Comparison of ENCODE assay signal across 9 cellular contexts in genomic region chr11:2298795-2299747, GRCh38. TPM values are rescaled to one million over a fixed set of nuclear protein-coding genes. Genes with fewer than 3 reads are reported as not detected.
A peak's percentile ranks its signal among the peaks of the same experiment; 100 is the strongest.
DNase-seq lines count a peak whose midpoint lies in the region; ATAC-seq, FAIRE-seq and TF ChIP-seq lines count a peak whose summit lies in the region.
"Had no signal": no experiment of that assay in that cellular context is flagged by ENCODE, and none has a peak within 500 bp of the region (broad histone marks: within the 10 kb centered on the region; RNA-seq: fewer than 3 reads in every experiment).

No MANE protein-coding gene starts in this region.

- H4K5ac ChIP-seq in mesendoderm (ENCODE audit: low read length), result no peak overlapping the region

- peak; percentile 46 to 73 for TF ChIP-seq RAD21 in K562 (CRISPR knock-in tag; conservative IDR thresholded peaks at IDR 0.05 in 1 of 2, IDR thresholded peaks at IDR 0.05 in 1 of 2)

- H3K27me3 ChIP-seq in K562 (ENCODE audit: control insufficient read depth in 2 of 2, insufficient read depth in 2 of 2, low read length in 2 of 2) (peaks cover 0 to 12% of the 10 kb centered on the region in 2 experiments; a peak in 2 of 5 replicates), mesendoderm (ENCODE audit: insufficient read depth, low read length, poor library complexity) (no peaks in the 10 kb centered on the region)

- H3K18ac ChIP-seq in mesendoderm (ENCODE audit: low read length), result no peak overlapping the region

- H3K4me2 ChIP-seq in K562 (ENCODE audit: insufficient read depth, low read length) (no peak overlapping the region), mesendoderm (ENCODE audit: low read length) (no peak overlapping the region)

- no peaks in the 10 kb centered on the region for H3K79me1 ChIP-seq in mesendoderm (ENCODE audit: low read length)

- peak overlapping the region in 1 of 2 experiments; percentile 47; a peak in 1 of 4 replicates for H3K9ac ChIP-seq in K562 (ENCODE audit: insufficient read depth in 1 of 2, low read depth in 2 of 2, low read length in 2 of 2)
- H3K9ac ChIP-seq in mesendoderm (ENCODE audit: low read length), result no peak overlapping the region

- H3K9me1 ChIP-seq in K562 (ENCODE audit: control insufficient read depth, insufficient read depth, low read length), result no peaks in the 10 kb centered on the region

- no peak overlapping the region for H2BK120ac ChIP-seq in mesendoderm (ENCODE audit: low read depth, low read length)

- no peak for TF ChIP-seq EP300 in K562 (IDR thresholded peaks at IDR 0.05; ENCODE audit: low read length)

- POLR2A ChIA-PET in K562 (lab: Yijun Ruan, JAX), result interaction anchor here (0.8 kb wide), 1 partner anchor 83 kb away, joined by 3 read pairs; no protein-coding TSS in a partner anchor

- H3K27ac ChIP-seq in K562 (ENCODE audit: extremely low read depth, low read depth, low read length) (no peak overlapping the region), mesendoderm (ENCODE audit: low read depth, low read length) (no peak overlapping the region)

- H2AFZ ChIP-seq in K562 (ENCODE audit: low read depth, low read length), result no peak overlapping the region

- H3K4me1 ChIP-seq in K562 (replicated peaks in 1 of 2; ENCODE audit: control insufficient read depth in 2 of 2, insufficient read depth in 2 of 2, low read length in 2 of 2), result peaks cover 37 to 70% of the 10 kb centered on the region in 2 experiments
- H3K4me1 ChIP-seq in mesendoderm (ENCODE audit: control insufficient read depth, low read depth, low read length), result no peaks in the 10 kb centered on the region

- FAIRE-seq in K562 (lab: Jason Lieb, UNC), result no peak

- no peak overlapping the region for H2BK5ac ChIP-seq in mesendoderm (ENCODE audit: low read length)

- CTCF ChIA-PET in K562 (lab: Yijun Ruan, JAX; ENCODE audit: low intra/inter-chr PET ratio), result interaction anchor here (1.3 to 3.2 kb wide), 2 partner anchors 102 to 104 kb away, joined by 9 to 21 read pairs; no protein-coding TSS in a partner anchor

- H3K4ac ChIP-seq in mesendoderm (ENCODE audit: low read depth, low read length), result no peak overlapping the region

- in situ Hi-C loops in G401 (cut with HindIII; ENCODE audit: low sequenced_read_pairs) (no loop called here), K562 (cut with MboI) (loop anchor here (5.0 kb wide), 1 partner anchor 97 kb away; no protein-coding TSS in a partner anchor)

- no peak overlapping the region for H3K56ac ChIP-seq in mesendoderm (ENCODE audit: low read length)

- H3K79me2 ChIP-seq in K562 (ENCODE audit: control insufficient read depth, insufficient read depth, low read length) (peaks cover 8% of the 10 kb centered on the region; the same call in 2 of the 3 replicates), mesendoderm (ENCODE audit: control insufficient read depth, insufficient read depth, low read length) (no peaks in the 10 kb centered on the region)

- BruUV-seq in K562 (replicated peaks; lab: Mats Ljungman, UMichigan), result no TSS peak

- H3K4me3 ChIP-seq in K562, result no peak overlapping the region
- no peak overlapping the region for H3K4me3 ChIP-seq in mesendoderm (ENCODE audit: low read length)

- H4K8ac ChIP-seq in mesendoderm (ENCODE audit: low read depth, low read length), result no peak overlapping the region

- no peak overlapping the region for H3K23ac ChIP-seq in mesendoderm (ENCODE audit: low read length)

- H3K36me3 ChIP-seq in K562 (ENCODE audit: control insufficient read depth, insufficient read depth, low read length) (no peaks in the 10 kb centered on the region), mesendoderm (ENCODE audit: control insufficient read depth, insufficient read depth, low read length) (no peaks in the 10 kb centered on the region)

- WGBS in K562 (ENCODE audit: insufficient coverage, low coverage, missing lambda C conversion rate), result 55% methylated on average over 14 of the region's 18 CpGs
- no CpG with 5 or more reads among the region's 18 CpGs for WGBS in mesendoderm (ENCODE audit: extremely low coverage, insufficient coverage, low lambda C conversion rate)

- no peaks in the 10 kb centered on the region for H3K9me3 ChIP-seq in K562 (replicated peaks; ENCODE audit: control insufficient read depth, insufficient read depth, low read depth, low read length)

- H4K20me1 ChIP-seq in K562 (replicated peaks; ENCODE audit: control insufficient read depth, insufficient read depth, low read length), result no peaks in the 10 kb centered on the region

- peak; percentile 10 for DNase-seq in G401 (ENCODE audit: low spot score)
- peak; percentile 36 for DNase-seq in NCI-H1092 (lab: John Stamatoyannopoulos, UW)
- peak; percentile 61 to 65 (median 63) for DNase-seq in K562 (ENCODE audit: extremely low read depth in 1 of 4, low spot score in 3 of 4)
- peak; percentile 61 for DNase-seq in mesendoderm
- DNase-seq in effector CD4-positive, alpha-beta T cell, result no peak
- DNase-seq in SKM-1 treated with dmso at 0.1 percent for 144 hours (lab: John Stamatoyannopoulos, UW; ENCODE audit: unreplicated experiment), result no peak
- no peak for DNase-seq in OCI-M1 (lab: John Stamatoyannopoulos, UW)
- DNase-seq in kidney glomerular epithelial cell (lab: John Stamatoyannopoulos, UW), result no peak

- TF ChIP-seq CTCF in K562 (IDR thresholded peaks at IDR 0.05 in 2 of 3, conservative IDR thresholded peaks at IDR 0.05 in 1 of 3; ENCODE audit: insufficient read depth in 2 of 3, low read depth in 1 of 3, low read length in 3 of 3), result peak; percentile 61 to 69 (median 68)

- intact Hi-C loops in K562 (cut with micrococcal nuclease), result loop anchor here (1.0 kb wide), 1 partner anchor 102 kb away; no protein-coding TSS in a partner anchor

- H2BK15ac ChIP-seq in mesendoderm (replicated peaks; ENCODE audit: low read depth), result no peak overlapping the region

- no peak for TF ChIP-seq POLR2A in K562 (conservative IDR thresholded peaks at IDR 0.05)

- no peak overlapping the region for H2AK5ac ChIP-seq in mesendoderm (ENCODE audit: low read length)

- ATAC-seq in K562, result peak; percentile 41

RNA-seq across cellular contexts. Expression of gene C11orf21, which starts 2.6 kb away (rescaled TPM):
- not detected in 2 replicates for total RNA-seq in G401 (2014; rRNA removed; shearing (Covaris generic))
- 1.6 and 4.7 TPM in 2 replicates for total RNA-seq in K562 (2011; cell fraction: chromatin; rRNA removed; ENCODE audit: low replicate concordance)
- 2.4 and 3.5 TPM in 2 replicates for total RNA-seq in K562 (2011; cell fraction: nucleolus; rRNA removed)
- total RNA-seq in K562 (2011; cell fraction: nucleoplasm; rRNA removed), result 1.5 and 3.1 TPM in 2 replicates
- total RNA-seq in K562 (2014; rRNA removed) (1.3 and 2.0 TPM in 2 replicates), K562 (2014; rRNA removed; fragmentation: Illumina TruSeq; extraction: Trizol) (0.64 and 0.65 TPM in 2 replicates), K562 (2015; rRNA removed; fragmentation: Illumina TruSeq; extraction: Trizol) (2.3 and 2.5 TPM in 2 replicates), K562 (2021) (2.1 and 2.6 TPM in 2 replicates)
- polyA plus RNA-seq in K562 (2011; rRNA removed) (1.2 and 2.1 TPM in 2 replicates), K562 (2014; fragmentation: Illumina TruSeq; extraction: Trizol) (1.0 and 1.3 TPM in 2 replicates), K562 (2014; fragmentation: Nextera tagmentation; extraction: Ambion mirVana) (under 1 TPM; 0.10 to 0.15 TPM), K562 (2014; rRNA removed) (2.0 and 2.1 TPM in 2 replicates)
- polyA plus RNA-seq in K562 (2011; cell fraction: cytosol; rRNA removed), result 0.91 and 2.0 TPM in 2 replicates
- polyA plus RNA-seq in K562 (2011; cell fraction: nucleus; rRNA removed), result 5.5 and 14.3 TPM in 2 replicates
- 4.3 and 4.5 TPM in 2 replicates for polyA plus RNA-seq in K562 (2012)
- polyA minus RNA-seq in K562 (2011; rRNA and poly(A)+ RNA removed), result 0.99 and 1.0 TPM in 2 replicates
- polyA minus RNA-seq in K562 (2011; cell fraction: cytosol; rRNA and poly(A)+ RNA removed), result 1.4 TPM in 1 of 2 replicates, not detected in the other
- 2.4 and 3.4 TPM in 2 replicates for polyA minus RNA-seq in K562 (2011; cell fraction: nucleus; rRNA and poly(A)+ RNA removed)
- not detected for polyA plus RNA-seq in mesendoderm (2013, experiment 1 of 2)
- polyA plus RNA-seq in mesendoderm (2013, experiment 2 of 2), result not detected

RNA-seq across cellular contexts. Expression of gene TSPAN32, which starts 2.7 kb away (rescaled TPM):
- not detected in 2 replicates for total RNA-seq in G401 (2014; rRNA removed; shearing (Covaris generic))
- total RNA-seq in K562 (2011; cell fraction: chromatin; rRNA removed; ENCODE audit: low replicate concordance), result 8.4 and 16.2 TPM in 2 replicates
- 7.1 and 8.5 TPM in 2 replicates for total RNA-seq in K562 (2011; cell fraction: nucleolus; rRNA removed)
- 4.3 and 5.9 TPM in 2 replicates for total RNA-seq in K562 (2011; cell fraction: nucleoplasm; rRNA removed)
- total RNA-seq in K562 (2014; rRNA removed), result 3.0 and 3.4 TPM in 2 replicates
- total RNA-seq in K562 (2014; rRNA removed; fragmentation: Illumina TruSeq; extraction: Trizol), result 0.86 and 1.4 TPM in 2 replicates
- 2.6 TPM in 2 replicates for total RNA-seq in K562 (2015; rRNA removed; fragmentation: Illumina TruSeq; extraction: Trizol)
- 4.8 and 5.9 TPM in 2 replicates for total RNA-seq in K562 (2021)
- polyA plus RNA-seq in K562 (2011; rRNA removed), result 4.2 and 9.4 TPM in 2 replicates
- polyA plus RNA-seq in K562 (2011; cell fraction: cytosol; rRNA removed), result 4.4 and 6.2 TPM in 2 replicates
- 68.0 and 78.0 TPM in 2 replicates for polyA plus RNA-seq in K562 (2011; cell fraction: nucleus; rRNA removed)
- polyA plus RNA-seq in K562 (2012), result 8.2 and 19.1 TPM in 2 replicates
- 0.79 and 2.8 TPM in 2 replicates for polyA plus RNA-seq in K562 (2014; fragmentation: Illumina TruSeq; extraction: Trizol)
- polyA plus RNA-seq in K562 (2014; fragmentation: Nextera tagmentation; extraction: Ambion mirVana), result under 1 TPM; 0.21 to 0.57 TPM
- 3.3 and 7.3 TPM in 2 replicates for polyA plus RNA-seq in K562 (2014; rRNA removed)
- polyA minus RNA-seq in K562 (2011; rRNA and poly(A)+ RNA removed), result 0.77 and 0.90 TPM in 2 replicates
- 1.4 and 3.4 TPM in 2 replicates for polyA minus RNA-seq in K562 (2011; cell fraction: cytosol; rRNA and poly(A)+ RNA removed)
- polyA minus RNA-seq in K562 (2011; cell fraction: nucleus; rRNA and poly(A)+ RNA removed), result 10.0 and 10.3 TPM in 2 replicates
- polyA plus RNA-seq in mesendoderm (2013, experiment 1 of 2), result not detected
- polyA plus RNA-seq in mesendoderm (2013, experiment 2 of 2), result not detected

RNA-seq across cellular contexts. Expression of gene ASCL2, which starts 28.7 kb away (rescaled TPM):
- total RNA-seq in G401 (2014; rRNA removed; shearing (Covaris generic)), result not detected in 2 replicates
- total RNA-seq in K562 (2011; cell fraction: chromatin; rRNA removed; ENCODE audit: low replicate concordance), result 0.25 and 0.30 TPM in 2 replicates
- 0.79 and 0.83 TPM in 2 replicates for total RNA-seq in K562 (2011; cell fraction: nucleolus; rRNA removed)
- 0.22 and 0.31 TPM in 2 replicates for total RNA-seq in K562 (2011; cell fraction: nucleoplasm; rRNA removed)
- total RNA-seq in K562 (2014; rRNA removed), result 1.4 and 1.7 TPM in 2 replicates
- total RNA-seq in K562 (2014; rRNA removed; fragmentation: Illumina TruSeq; extraction: Trizol), result 0.11 TPM in 1 of 2 replicates, not detected in the other
- total RNA-seq in K562 (2015; rRNA removed; fragmentation: Illumina TruSeq; extraction: Trizol), result 0.36 and 0.53 TPM in 2 replicates
- total RNA-seq in K562 (2021), result 1.1 and 1.2 TPM in 2 replicates
- polyA plus RNA-seq in K562 (2011; rRNA removed), result 0.07 and 0.15 TPM in 2 replicates
- polyA plus RNA-seq in K562 (2011; cell fraction: cytosol; rRNA removed), result 0.15 and 1.7 TPM in 2 replicates
- 0.13 and 0.40 TPM in 2 replicates for polyA plus RNA-seq in K562 (2011; cell fraction: nucleus; rRNA removed)
- 0.93 and 1.0 TPM in 2 replicates for polyA plus RNA-seq in K562 (2012)
- 0.12 and 0.26 TPM in 2 replicates for polyA plus RNA-seq in K562 (2014; fragmentation: Illumina TruSeq; extraction: Trizol)
- not detected for polyA plus RNA-seq in K562 (2014; fragmentation: Nextera tagmentation; extraction: Ambion mirVana)
- polyA plus RNA-seq in K562 (2014; rRNA removed), result 0.76 and 1.4 TPM in 2 replicates
- polyA minus RNA-seq in K562 (2011; rRNA and poly(A)+ RNA removed), result not detected in 2 replicates
- not detected in 2 replicates for polyA minus RNA-seq in K562 (2011; cell fraction: cytosol; rRNA and poly(A)+ RNA removed)
- polyA minus RNA-seq in K562 (2011; cell fraction: nucleus; rRNA and poly(A)+ RNA removed), result 0.22 and 0.27 TPM in 2 replicates
- 0.10 TPM for polyA plus RNA-seq in mesendoderm (2013, experiment 1 of 2)
- polyA plus RNA-seq in mesendoderm (2013, experiment 2 of 2), result 0.17 TPM
- total RNA-seq: RPMI7951 had no signal

Comparison
In these comparisons a context has a peak if more than half of its experiments do, and no peak if none do; other contexts are left out.
1. DNase-seq: peak in G401 (single experiment), NCI-H1092 (single experiment), K562 (4 of 4) and mesendoderm (single experiment); none in effector CD4-positive, alpha-beta T cell (single experiment), SKM-1 treated with dmso at 0.1 percent for 144 hours (single experiment), OCI-M1 (single experiment) and kidney glomerular epithelial cell (single experiment).